ENCODE assay signal across 15 cellular contexts in genomic region chrX:63746715-63747114, GRCh38. TPM values are rescaled to one million over a fixed set of nuclear protein-coding genes. Genes with fewer than 3 reads are reported as not detected.
DNase-seq lines count a peak whose midpoint lies in the region; ATAC-seq and TF ChIP-seq lines count a peak whose summit lies in the region.
"Had no signal": no experiment of that assay in that cellular context is flagged by ENCODE, and none has a peak within 500 bp of the region (broad histone marks: within the 10 kb centered on the region; RNA-seq: fewer than 3 reads in every experiment).

No MANE protein-coding gene starts in this region.

- H3K9me3 ChIP-seq in osteoblast (ENCODE audit: low read depth, low read length) = no peaks in the 10 kb centered on the region
- H3K9me3 ChIP-seq: Caco-2, pancreas, upper lobe of left lung had no signal

- peak; percentile 10 for ATAC-seq in GM21423 (IDR thresholded peaks at IDR 0.05; ENCODE audit: unreplicated experiment)
- no peak for ATAC-seq in activated naive CD8-positive, alpha-beta T cell treated with anti-CD3 and anti-CD28 coated beads, Interleukin-2, amount 50 U/mL, for 24 hours
- ATAC-seq in HG02870 (IDR thresholded peaks at IDR 0.05; ENCODE audit: unreplicated experiment) = no peak
- ATAC-seq: GM23338 had no signal

- no peak overlapping the region for H3K4me3 ChIP-seq in osteoblast (ENCODE audit: insufficient read depth, low read length)
- H3K4me3 ChIP-seq: GM23338, pancreas, upper lobe of left lung had no signal

- H3K36me3 ChIP-seq in osteoblast (ENCODE audit: insufficient read depth, low read length) = no peaks in the 10 kb centered on the region
- H3K36me3 ChIP-seq: pancreas, upper lobe of left lung had no signal

- peak overlapping the region; percentile 92 for H3K27ac Mint-ChIP-seq in activated naive CD4-positive, alpha-beta T cell treated with anti-CD3 and anti-CD28 coated beads, Interleukin-2, amount 10 ng/mL, durations not matched to agents 7 days and 5 days
- peak overlapping the region; percentile 68 for H3K27ac Mint-ChIP-seq in activated naive CD8-positive, alpha-beta T cell treated with anti-CD3 and anti-CD28 coated beads, Interleukin-2, amount 50 U/mL, for 24 hours
- H3K27ac Mint-ChIP-seq: GM23338 had no signal

- peaks cover 3% of the 10 kb centered on the region for H3K9me3 Mint-ChIP-seq in activated naive CD4-positive, alpha-beta T cell treated with anti-CD3 and anti-CD28 coated beads, Interleukin-2, amount 10 ng/mL, durations not matched to agents 7 days and 5 days
- H3K9me3 Mint-ChIP-seq in activated naive CD8-positive, alpha-beta T cell treated with anti-CD3 and anti-CD28 coated beads, Interleukin-2, amount 50 U/mL, for 24 hours = no peaks in the 10 kb centered on the region
- H3K9me3 Mint-ChIP-seq: GM23338 had no signal

- H3K4me2 ChIP-seq in osteoblast (ENCODE audit: insufficient read depth, low read length) = no peak overlapping the region
- H3K4me2 ChIP-seq: GM23338 had no signal

- H3K36me3 Mint-ChIP-seq in activated naive CD4-positive, alpha-beta T cell treated with anti-CD3 and anti-CD28 coated beads, Interleukin-2, amount 10 ng/mL, durations not matched to agents 7 days and 5 days = peaks cover 18% of the 10 kb centered on the region
- H3K36me3 Mint-ChIP-seq in activated naive CD8-positive, alpha-beta T cell treated with anti-CD3 and anti-CD28 coated beads, Interleukin-2, amount 50 U/mL, for 24 hours (ENCODE audit: low read depth) = no peaks in the 10 kb centered on the region

- H3K79me2 ChIP-seq in osteoblast (ENCODE audit: insufficient read depth, low read length) = peaks cover 56% of the 10 kb centered on the region

- DNase-seq in activated naive CD4-positive, alpha-beta T cell treated with anti-CD3 and anti-CD28 coated beads, Interleukin-2, amount 10 ng/mL, durations not matched to agents 7 days and 5 days = no peak
- no peak for DNase-seq in activated naive CD4-positive, alpha-beta T cell treated with anti-CD3 and anti-CD28 coated beads, Interleukin-2, amount 50 U/mL, for 16 hours
- no peak for DNase-seq in activated naive CD8-positive, alpha-beta T cell treated with anti-CD3 and anti-CD28 coated beads, Interleukin-2, amount 50 U/mL, for 24 hours
- DNase-seq in osteoblast (ENCODE audit: insufficient read length, low spot score, missing footprints) (no peak), activated gamma-delta T cell (lab: John Stamatoyannopoulos, UW) (no peak)
- DNase-seq in stimulated activated CD8-positive, alpha-beta memory T cell treated with anti-CD3 and anti-CD28 coated beads, Interleukin-4, amount 100 ng/mL, for 48 hours = no peak
- DNase-seq: Caco-2, GF-D8, NCI-H1436, pancreas, upper lobe of left lung had no signal

- H3K27ac ChIP-seq in osteoblast (ENCODE audit: low read depth, low read length) = peak overlapping the region; percentile 40
- H3K27ac ChIP-seq: pancreas, upper lobe of left lung had no signal

- peaks cover 44% of the 10 kb centered on the region for H3K4me1 Mint-ChIP-seq in activated naive CD4-positive, alpha-beta T cell treated with anti-CD3 and anti-CD28 coated beads, Interleukin-2, amount 10 ng/mL, durations not matched to agents 7 days and 5 days
- H3K4me1 Mint-ChIP-seq in activated naive CD8-positive, alpha-beta T cell treated with anti-CD3 and anti-CD28 coated beads, Interleukin-2, amount 50 U/mL, for 24 hours = peaks cover 53% of the 10 kb centered on the region

- H3K27me3 Mint-ChIP-seq in activated naive CD4-positive, alpha-beta T cell treated with anti-CD3 and anti-CD28 coated beads, Interleukin-2, amount 10 ng/mL, durations not matched to agents 7 days and 5 days = no peaks in the 10 kb centered on the region
- no peaks in the 10 kb centered on the region for H3K27me3 Mint-ChIP-seq in activated naive CD8-positive, alpha-beta T cell treated with anti-CD3 and anti-CD28 coated beads, Interleukin-2, amount 50 U/mL, for 24 hours
- H3K27me3 Mint-ChIP-seq: activated CD4-positive, alpha-beta T cell treated with anti-CD3 and anti-CD28 coated beads for 36 hours had no signal

- CTCF ChIA-PET in activated naive CD4-positive, alpha-beta T cell treated with anti-CD3 and anti-CD28 coated beads, Interleukin-2, amount 10 ng/mL, durations not matched to agents 7 days and 5 days (lab: Charles Lee) = interaction anchor here (1.0 kb wide), 1 partner anchor 15 kb away, joined by 3 read pairs; no protein-coding TSS in a partner anchor

- no peaks in the 10 kb centered on the region for H3K27me3 ChIP-seq in osteoblast (ENCODE audit: insufficient read depth, low read length)
- H3K27me3 ChIP-seq: upper lobe of left lung had no signal

- TF ChIP-seq CTCF in osteoblast (IDR thresholded peaks at IDR 0.05; ENCODE audit: extremely low read depth, low read depth, low read length) = no peak

- H4K20me1 ChIP-seq in osteoblast (ENCODE audit: insufficient read depth, low read length) = no peaks in the 10 kb centered on the region

- H3K4me1 ChIP-seq in osteoblast (ENCODE audit: insufficient read depth, low read length) = peaks cover 11% of the 10 kb centered on the region
- H3K4me1 ChIP-seq: Caco-2, pancreas had no signal

- H2AFZ ChIP-seq in osteoblast (ENCODE audit: low read length) = no peak overlapping the region
- H2AFZ ChIP-seq: GM23338 had no signal

- no peak overlapping the region for H3K4me3 Mint-ChIP-seq in activated naive CD4-positive, alpha-beta T cell treated with anti-CD3 and anti-CD28 coated beads, Interleukin-2, amount 10 ng/mL, durations not matched to agents 7 days and 5 days
- no peak overlapping the region for H3K4me3 Mint-ChIP-seq in activated naive CD8-positive, alpha-beta T cell treated with anti-CD3 and anti-CD28 coated beads, Interleukin-2, amount 50 U/mL, for 24 hours
- H3K4me3 Mint-ChIP-seq: activated CD4-positive, alpha-beta T cell treated with anti-CD3 and anti-CD28 coated beads for 36 hours; GM23338 had no signal

RNA-seq across cellular contexts. Expression of gene ARHGEF9, which starts 38.3 kb away (rescaled TPM):
- 16.3 and 17.7 TPM in 2 replicates for total RNA-seq in osteoblast
